Comparison of ENCODE assay signal across 35 cellular contexts in genomic region chr11:16793009-16793408, GRCh38. TPM values are rescaled to one million over a fixed set of nuclear protein-coding genes. Genes with fewer than 3 reads are reported as not detected.
DNase-seq lines count a peak whose midpoint lies in the region; ATAC-seq, FAIRE-seq and TF ChIP-seq lines count a peak whose summit lies in the region.
"Had no signal": no experiment of that assay in that cellular context is flagged by ENCODE, and none has a peak within 500 bp of the region (broad histone marks: within the 10 kb centered on the region; RNA-seq: fewer than 3 reads in every experiment).

No MANE protein-coding gene starts in this region.

- H3K4me3 Mint-ChIP-seq in HFFc6 (no peak overlapping the region), astrocyte (ENCODE audit: unreplicated experiment) (no peak overlapping the region), nephron progenitor cell (no peak overlapping the region)
- H3K4me3 Mint-ChIP-seq: activated naive CD8-positive, alpha-beta T cell treated with anti-CD3 and anti-CD28 coated beads, Interleukin-2, amount 50 U/mL, for 24 hours; CD4-positive, alpha-beta T cell; immature natural killer cell; nephron had no signal

- no peaks in the 10 kb centered on the region for H3K79me1 ChIP-seq in mesenchymal stem cell (replicated peaks; ENCODE audit: low read length, poor library complexity, severe bottlenecking)

- H3K27ac Mint-ChIP-seq in HFFc6 (peak overlapping the region; percentile 97), astrocyte (ENCODE audit: unreplicated experiment) (peak overlapping the region; percentile 14), nephron progenitor cell (no peak overlapping the region)
- H3K27ac Mint-ChIP-seq: activated naive CD8-positive, alpha-beta T cell treated with anti-CD3 and anti-CD28 coated beads, Interleukin-2, amount 50 U/mL, for 24 hours; CD4-positive, alpha-beta T cell; immature natural killer cell; nephron had no signal

- no peaks in the 10 kb centered on the region for H3K36me3 ChIP-seq in astrocyte (ENCODE audit: insufficient read depth, low read length)
- peaks cover 0 to 27% of the 10 kb centered on the region in 2 experiments for H3K36me3 ChIP-seq in mesenchymal stem cell (ENCODE audit: control insufficient read depth in 1 of 2, insufficient read depth in 2 of 2, low read depth in 1 of 2, low read length in 2 of 2)
- no peaks in the 10 kb centered on the region for H3K36me3 ChIP-seq in thoracic aorta
- H3K36me3 ChIP-seq in adrenal gland (replicated peaks in 1 of 2), result no peaks in the 10 kb centered on the region
- H3K36me3 ChIP-seq: brain microvascular endothelial cell, colonic mucosa, gastrocnemius medialis, right lobe of liver, SJCRH30 had no signal

- H3K18ac ChIP-seq in mesenchymal stem cell (ENCODE audit: low read depth in 1 of 2, low read length in 2 of 2), result peak overlapping the region in 1 of 2 experiments; percentile 6

- H3K4me3 ChIP-seq in astrocyte (ENCODE audit: insufficient read depth, low read depth, low read length), result no peak overlapping the region
- no peak overlapping the region for H3K4me3 ChIP-seq in mesenchymal stem cell (ENCODE audit: insufficient read depth in 1 of 2, low read depth in 1 of 2, low read length in 2 of 2)
- H3K4me3 ChIP-seq in thoracic aorta, result no peak overlapping the region
- H3K4me3 ChIP-seq in adrenal gland, result no peak overlapping the region
- H3K4me3 ChIP-seq: colonic mucosa, esophagus squamous epithelium, gastrocnemius medialis, left ventricle myocardium inferior, right lobe of liver, SJCRH30 had no signal

- H3K4ac ChIP-seq in mesenchymal stem cell (ENCODE audit: low read depth in 1 of 2, low read length in 2 of 2), result no peak overlapping the region

- H3K9me3 Mint-ChIP-seq in HFFc6, result no peaks in the 10 kb centered on the region
- H3K9me3 Mint-ChIP-seq in astrocyte (ENCODE audit: unreplicated experiment), result no peaks in the 10 kb centered on the region
- no peaks in the 10 kb centered on the region for H3K9me3 Mint-ChIP-seq in nephron progenitor cell
- H3K9me3 Mint-ChIP-seq: activated naive CD8-positive, alpha-beta T cell treated with anti-CD3 and anti-CD28 coated beads, Interleukin-2, amount 50 U/mL, for 24 hours; CD4-positive, alpha-beta T cell; immature natural killer cell; nephron had no signal

- no peak overlapping the region for H2BK15ac ChIP-seq in mesenchymal stem cell (ENCODE audit: low read depth, poor library complexity, severe bottlenecking)

- ATAC-seq in thoracic aorta (ENCODE audit: insufficient number of reproducible peaks, low FRiP score, low read depth), result no peak
- ATAC-seq: activated naive CD8-positive, alpha-beta T cell treated with anti-CD3 and anti-CD28 coated beads, Interleukin-2, amount 50 U/mL, for 24 hours; gastrocnemius medialis; Panc1 had no signal

- H4K8ac ChIP-seq in mesenchymal stem cell (ENCODE audit: low read length), result no peak overlapping the region

- H2AK5ac ChIP-seq in mesenchymal stem cell (ENCODE audit: low read length, severe bottlenecking), result no peak overlapping the region

- intact Hi-C loops in adrenal gland (cut with DNase I), result no loop called here

- peaks cover 34% of the 10 kb centered on the region for H3K4me1 ChIP-seq in astrocyte (ENCODE audit: insufficient read depth, low read length)
- H3K4me1 ChIP-seq in mesenchymal stem cell (ENCODE audit: control insufficient read depth, insufficient read depth, low read depth, low read length), result peaks cover 18% of the 10 kb centered on the region
- peaks cover 34 to 44% of the 10 kb centered on the region in 2 donors for H3K4me1 ChIP-seq in thoracic aorta (ENCODE audit: control insufficient read depth in 1 of 2, low read depth in 2 of 2)
- H3K4me1 ChIP-seq in adrenal gland (replicated peaks in 1 of 2), result peaks cover 4 to 15% of the 10 kb centered on the region in 2 donors
- H3K4me1 ChIP-seq: colonic mucosa had no signal

- H3K4me2 ChIP-seq in astrocyte (ENCODE audit: low read length) (no peak overlapping the region), mesenchymal stem cell (ENCODE audit: low read length, poor library complexity, severe bottlenecking) (no peak overlapping the region)
- H3K4me2 ChIP-seq: KMS-11 had no signal

- H3K36me3 Mint-ChIP-seq in HFFc6 (ENCODE audit: low read depth) (no peaks in the 10 kb centered on the region), astrocyte (ENCODE audit: low read depth, unreplicated experiment) (no peaks in the 10 kb centered on the region), nephron progenitor cell (ENCODE audit: low read depth) (no peaks in the 10 kb centered on the region)
- H3K36me3 Mint-ChIP-seq: immature natural killer cell had no signal

- no peaks in the 10 kb centered on the region for H3K27me3 ChIP-seq in astrocyte (ENCODE audit: insufficient read depth, low read length)
- no peaks in the 10 kb centered on the region for H3K27me3 ChIP-seq in mesenchymal stem cell (ENCODE audit: control insufficient read depth in 1 of 2, insufficient read depth in 1 of 2, low read length in 2 of 2)
- H3K27me3 ChIP-seq in thoracic aorta (replicated peaks; ENCODE audit: insufficient read depth), result no peaks in the 10 kb centered on the region
- no peaks in the 10 kb centered on the region for H3K27me3 ChIP-seq in adrenal gland
- H3K27me3 ChIP-seq: brain microvascular endothelial cell, colonic mucosa, esophagus squamous epithelium, gastrocnemius medialis, right lobe of liver, SJCRH30 had no signal

- TF ChIP-seq POLR2A in adrenal gland (IDR thresholded peaks at IDR 0.05), result no peak
- no peak for TF ChIP-seq POLR2A in GM12891 (IDR thresholded peaks at IDR 0.05; ENCODE audit: low read depth, low read length)

- H3K14ac ChIP-seq in mesenchymal stem cell (ENCODE audit: low read length in 2 of 2), result no peak overlapping the region

- WGBS in mesenchymal stem cell, result 98% methylated on average over 3 of the region's 3 CpGs
- WGBS in adrenal gland, 4 donors, result 87 to 95% (median 93%) methylated on average over 3 of the region's 3 CpGs

- H3K79me2 ChIP-seq in astrocyte (ENCODE audit: insufficient read depth, low read length), result no peaks in the 10 kb centered on the region

- H3K27ac ChIP-seq in astrocyte (ENCODE audit: low read depth, low read length) (no peak overlapping the region), mesenchymal stem cell (ENCODE audit: low read length, poor library complexity, severe bottlenecking) (no peak overlapping the region), thoracic aorta (peak overlapping the region; percentile 76 to 79), adrenal gland (peak overlapping the region in 1 of 5 donors; percentile 12)
- H3K27ac ChIP-seq: colonic mucosa, gastrocnemius medialis, KMS-11, left ventricle myocardium inferior, right lobe of liver, SJCRH30 had no signal

- H4K91ac ChIP-seq in mesenchymal stem cell (ENCODE audit: low read length), result peak overlapping the region; percentile 23

- no peak overlapping the region for H3K23ac ChIP-seq in mesenchymal stem cell (ENCODE audit: low read length in 2 of 2)

- TF ChIP-seq CTCF in HFFc6 (IDR thresholded peaks at IDR 0.05) (no peak), astrocyte (IDR thresholded peaks at IDR 0.05; ENCODE audit: insufficient read depth, low read depth, low read length) (no peak), thoracic aorta (IDR thresholded peaks at IDR 0.05) (no peak), nephron progenitor cell (IDR thresholded peaks at IDR 0.05) (no peak), adrenal gland (IDR thresholded peaks at IDR 0.05) (no peak)

- no peak for FAIRE-seq in astrocyte (lab: Jason Lieb, UNC)
- no peak for FAIRE-seq in GM12891 (lab: Jason Lieb, UNC)
- FAIRE-seq: G401.6, GM18507, HTR-8/SVneo, TTC549 had no signal

- DNase-seq in HFFc6 (no peak), astrocyte (ENCODE audit: low read depth) (no peak), mesenchymal stem cell (no peak), thoracic aorta (ENCODE audit: low spot score) (no peak), nephron progenitor cell (no peak), adrenal gland (no peak), GM12891 (ENCODE audit: insufficient read length, low spot score) (no peak)
- DNase-seq in stimulated activated naive CD4-positive, alpha-beta T cell (lab: John Stamatoyannopoulos, UW), result no peak
- DNase-seq: activated CD4-positive, alpha-beta T cell treated with anti-CD3 and anti-CD28 coated beads for 1 hour; activated gamma-delta T cell; activated naive CD8-positive, alpha-beta T cell treated with anti-CD3 and anti-CD28 coated beads, Interleukin-2, amount 50 U/mL, for 24 hours; brain microvascular endothelial cell; CD4-positive, alpha-beta T cell; colonic mucosa; DMS153; esophagus squamous epithelium; gastrocnemius medialis; GOT3; hippocampal formation; immature natural killer cell; left ventricle myocardium inferior; NCI-H1092; NCI-H187 treated with DMSO at 0.1 percent for 48 hours; NCI-H524 treated with DMSO at 0.1 percent for 48 hours; NK-92 treated with Interleukin-12 subunit alpha and Interleukin-12 subunit beta, amount 100 ng/mL, for 24 hours; right lobe of liver; SJCRH30; substantia nigra had no signal

- no peak overlapping the region for H3K9ac ChIP-seq in astrocyte (ENCODE audit: low read length)
- H3K9ac ChIP-seq in mesenchymal stem cell (ENCODE audit: low read length), result no peak overlapping the region
- H3K9ac ChIP-seq: KMS-11 had no signal

- H3K9me3 ChIP-seq in astrocyte (ENCODE audit: insufficient read depth, low read depth, low read length), result no peaks in the 10 kb centered on the region
- H3K9me3 ChIP-seq in mesenchymal stem cell (ENCODE audit: control insufficient read depth, low read length), result no peaks in the 10 kb centered on the region
- no peaks in the 10 kb centered on the region for H3K9me3 ChIP-seq in thoracic aorta
- no peaks in the 10 kb centered on the region for H3K9me3 ChIP-seq in adrenal gland (replicated peaks in 1 of 3)
- H3K9me3 ChIP-seq: colonic mucosa, esophagus squamous epithelium, gastrocnemius medialis, left ventricle myocardium inferior, right lobe of liver, SJCRH30 had no signal

- H2AFZ ChIP-seq in astrocyte (ENCODE audit: low read depth, low read length), result no peak overlapping the region
- H2AFZ ChIP-seq in mesenchymal stem cell (ENCODE audit: low read depth, low read length), result no peak overlapping the region

- no peaks in the 10 kb centered on the region for H4K20me1 ChIP-seq in astrocyte (ENCODE audit: insufficient read depth, low read length)

- H2BK120ac ChIP-seq in mesenchymal stem cell (ENCODE audit: low read depth, low read length), result no peak overlapping the region

- H3K27me3 Mint-ChIP-seq in HFFc6 (ENCODE audit: insufficient read depth) (peaks cover 3% of the 10 kb centered on the region), astrocyte (ENCODE audit: low read depth, unreplicated experiment) (no peaks in the 10 kb centered on the region), nephron progenitor cell (ENCODE audit: low read depth, poor library complexity) (peaks cover 6% of the 10 kb centered on the region)
- H3K27me3 Mint-ChIP-seq: activated naive CD8-positive, alpha-beta T cell treated with anti-CD3 and anti-CD28 coated beads, Interleukin-2, amount 50 U/mL, for 24 hours; CD4-positive, alpha-beta T cell had no signal

- H2BK12ac ChIP-seq in mesenchymal stem cell (ENCODE audit: low read length in 2 of 2), result peak overlapping the region in 1 of 2 experiments; percentile 34

- no peak overlapping the region for H2BK5ac ChIP-seq in mesenchymal stem cell (ENCODE audit: low read depth, low read length, poor library complexity, severe bottlenecking)

- H3K4me1 Mint-ChIP-seq in HFFc6 (ENCODE audit: low read depth) (peaks cover 29% of the 10 kb centered on the region), astrocyte (ENCODE audit: low read depth, unreplicated experiment) (peaks cover 25% of the 10 kb centered on the region), nephron progenitor cell (peaks cover 22% of the 10 kb centered on the region)
- H3K4me1 Mint-ChIP-seq: immature natural killer cell had no signal

RNA-seq across cellular contexts. Expression of gene C11orf58, which starts 54.6 kb away (rescaled TPM):
- 100 to 1,000 TPM; 107 to 166 (median 144) TPM for total RNA-seq in HFFc6 (2021; fragmentation: NEBNext Ultra II Directional; extraction: Animal tissue kit (Norgen Biotek cat#: 25700))
- 159 and 162 TPM in 2 replicates for total RNA-seq in astrocyte
- 134 TPM for polyA plus RNA-seq in mesenchymal stem cell (2013, experiment 1 of 2)
- polyA plus RNA-seq in mesenchymal stem cell (2013, experiment 2 of 2), result 133 TPM
- 100 to 1,000 TPM; 104 to 161 TPM for total RNA-seq in thoracic aorta
- 100 to 1,000 TPM; 107 to 297 (median 125) TPM for total RNA-seq in adrenal gland
- 100 to 1,000 TPM in 1 of 3 donors, 10 to 100 TPM in 2; 63.7 to 251 (median 85.7) TPM for polyA plus RNA-seq in adrenal gland
- polyA plus RNA-seq in GM12891 (2012; ENCODE audit: low read depth, missing spikeins), result 189 TPM

Comparison
In these comparisons a context has a peak if more than half of its experiments do, and no peak if none do; other contexts are left out.
1. H3K27ac ChIP-seq: peak in thoracic aorta (2 of 2); none in astrocyte (single experiment) and mesenchymal stem cell (single experiment).